Comparison of ENCODE assay signal across 9 cellular contexts in genomic region chr2:181885096-181885495, GRCh38.
"Had no signal": no experiment of that assay in that cellular context is flagged by ENCODE, and none has a peak within 500 bp of the region (broad histone marks: within the 10 kb centered on the region; RNA-seq: fewer than 3 reads in every experiment).

No MANE protein-coding gene starts in this region.

- H2AFZ ChIP-seq: GM23338 had no signal

- H3K4me1 Mint-ChIP-seq: GM23338, IgD-negative memory B cell had no signal

- H3K4me3 ChIP-seq: GM23338, HAP-1 had no signal

- FAIRE-seq: H1, HepG2 had no signal

- H3K27ac ChIP-seq: HL-60 had no signal

- DNase-seq: H7, HFFc6, KBM-7 had no signal

- H3K9me3 Mint-ChIP-seq: GM23338, HFFc6, IgD-negative memory B cell had no signal

- H3K9me3 ChIP-seq: HAP-1 had no signal

- H3K36me3 ChIP-seq: HAP-1 had no signal

- H3K4me3 Mint-ChIP-seq: GM23338, HFFc6, IgD-negative memory B cell had no signal

- H3K4me2 ChIP-seq: GM23338 had no signal

- H3K27ac Mint-ChIP-seq: GM23338, HFFc6, IgD-negative memory B cell had no signal
